Comparison of ENCODE assay signal across 32 cellular contexts in genomic region chr1:219478811-219479210, GRCh38.
"Had no signal": no experiment of that assay in that cellular context is flagged by ENCODE, and none has a peak within 500 bp of the region (broad histone marks: within the 10 kb centered on the region; RNA-seq: fewer than 3 reads in every experiment).

No MANE protein-coding gene starts in this region.

- H2AFZ ChIP-seq: PC-9 had no signal

- H3K4me1 ChIP-seq: ascending aorta, breast epithelium had no signal

- H3K27me3 ChIP-seq: ascending aorta, breast epithelium had no signal

- H3K9me3 ChIP-seq: ascending aorta, breast epithelium had no signal

- H3K27me3 Mint-ChIP-seq: activated CD4-positive, alpha-beta T cell treated with anti-CD3 and anti-CD28 coated beads, Interleukin-2, amount 10 ng/mL, durations not matched to agents 24 days and 14 days; activated CD8-positive, alpha-beta T cell treated with anti-CD3 and anti-CD28 coated beads for 36 hours; activated naive CD4-positive, alpha-beta T cell treated with anti-CD3 and anti-CD28 coated beads, Interleukin-2, amount 50 U/mL, for 24 hours; activated naive CD8-positive, alpha-beta T cell treated with anti-CD3 and anti-CD28 coated beads, Interleukin-2, amount 10 ng/mL, durations not matched to agents 7 days and 5 days; activated T-cell treated with anti-CD3 and anti-CD28 coated beads, Interleukin-2, amount 50 U/mL, for 24 hours had no signal

- H3K4me3 Mint-ChIP-seq: activated CD4-positive, alpha-beta T cell treated with anti-CD3 and anti-CD28 coated beads, Interleukin-2, amount 10 ng/mL, durations not matched to agents 24 days and 14 days; activated CD8-positive, alpha-beta T cell treated with anti-CD3 and anti-CD28 coated beads for 36 hours; activated naive CD4-positive, alpha-beta T cell treated with anti-CD3 and anti-CD28 coated beads, Interleukin-2, amount 50 U/mL, for 24 hours; activated naive CD8-positive, alpha-beta T cell treated with anti-CD3 and anti-CD28 coated beads, Interleukin-2, amount 10 ng/mL, durations not matched to agents 7 days and 5 days; activated T-cell treated with anti-CD3 and anti-CD28 coated beads, Interleukin-2, amount 50 U/mL, for 24 hours had no signal

- H3K36me3 ChIP-seq: ascending aorta, breast epithelium had no signal

- FAIRE-seq: RCC 7860, TTC549 had no signal

- H3K9me3 Mint-ChIP-seq: activated CD4-positive, alpha-beta T cell treated with anti-CD3 and anti-CD28 coated beads, Interleukin-2, amount 10 ng/mL, durations not matched to agents 24 days and 14 days; activated CD8-positive, alpha-beta T cell treated with anti-CD3 and anti-CD28 coated beads for 36 hours; activated naive CD4-positive, alpha-beta T cell treated with anti-CD3 and anti-CD28 coated beads, Interleukin-2, amount 50 U/mL, for 24 hours; activated naive CD8-positive, alpha-beta T cell treated with anti-CD3 and anti-CD28 coated beads, Interleukin-2, amount 10 ng/mL, durations not matched to agents 7 days and 5 days; activated T-cell treated with anti-CD3 and anti-CD28 coated beads, Interleukin-2, amount 50 U/mL, for 24 hours; activated T-helper 2 cell treated with anti-CD3 and anti-CD28 coated beads, Interferon-gamma antibody, Interleukin-2, Interleukin-4, amounts not matched to agents 10 μg/mL and 5 μg/mL and 100 μg/mL, durations not matched to agents 14 hours and 24 hours and 36 hours had no signal

- H3K27ac Mint-ChIP-seq: activated CD4-positive, alpha-beta T cell treated with anti-CD3 and anti-CD28 coated beads, Interleukin-2, amount 10 ng/mL, durations not matched to agents 24 days and 14 days; activated CD8-positive, alpha-beta T cell treated with anti-CD3 and anti-CD28 coated beads for 36 hours; activated naive CD4-positive, alpha-beta T cell treated with anti-CD3 and anti-CD28 coated beads, Interleukin-2, amount 50 U/mL, for 24 hours; activated naive CD8-positive, alpha-beta T cell treated with anti-CD3 and anti-CD28 coated beads, Interleukin-2, amount 10 ng/mL, durations not matched to agents 7 days and 5 days; activated T-cell treated with anti-CD3 and anti-CD28 coated beads, Interleukin-2, amount 50 U/mL, for 24 hours; activated T-helper 2 cell treated with anti-CD3 and anti-CD28 coated beads, Interferon-gamma antibody, Interleukin-2, Interleukin-4, amounts not matched to agents 10 μg/mL and 5 μg/mL and 100 μg/mL, durations not matched to agents 14 hours and 24 hours and 36 hours had no signal

- H3K4me3 ChIP-seq: ascending aorta, breast epithelium, PC-9 had no signal

- H3K36me3 Mint-ChIP-seq: activated naive CD4-positive, alpha-beta T cell treated with anti-CD3 and anti-CD28 coated beads, Interleukin-2, amount 50 U/mL, for 24 hours; activated naive CD8-positive, alpha-beta T cell treated with anti-CD3 and anti-CD28 coated beads, Interleukin-2, amount 10 ng/mL, durations not matched to agents 7 days and 5 days had no signal

- H3K4me1 Mint-ChIP-seq: activated CD4-positive, alpha-beta T cell treated with anti-CD3 and anti-CD28 coated beads, Interleukin-2, amount 10 ng/mL, durations not matched to agents 24 days and 14 days; activated naive CD4-positive, alpha-beta T cell treated with anti-CD3 and anti-CD28 coated beads, Interleukin-2, amount 50 U/mL, for 24 hours had no signal

- H3K27ac ChIP-seq: ascending aorta, breast epithelium, PC-9, RWPE1 had no signal

- H3K4me2 ChIP-seq: PC-9 had no signal

- DNase-seq: activated CD4-positive, alpha-beta T cell treated with anti-CD3 and anti-CD28 coated beads, Interleukin-2, amount 10 ng/mL, durations not matched to agents 24 days and 14 days; activated CD4-positive, alpha-beta T cell treated with anti-CD3 and anti-CD28 coated beads, Interleukin-2, amount 50 U/mL, for 4 hours; activated CD8-positive, alpha-beta T cell treated with anti-CD3 and anti-CD28 coated beads for 36 hours; activated gamma-delta T cell; activated naive CD4-positive, alpha-beta T cell treated with Interleukin-2 at 50 U/mL for 16 hours; activated naive CD8-positive, alpha-beta T cell treated with anti-CD3 and anti-CD28 coated beads, Interleukin-2, amount 10 ng/mL, durations not matched to agents 7 days and 5 days; activated T-cell treated with anti-CD3 and anti-CD28 coated beads, Interleukin-2, amount 50 U/mL, for 24 hours; amygdala; caudate nucleus; cerebellar nuclear complex; Karpas-422; KBM-7; NCI-H1048; NCI-H1105 treated with DMSO at 0.1 percent for 48 hours; NCI-H1436; NCI-H1694; NCI-H1930; NCI-H2081 treated with DMSO at 0.1 percent for 48 hours; NCI-H2171; NCI-H510A; NCI-H526; NCI-H748 treated with DMSO at 0.1 percent for 48 hours; NK-92 treated with Interleukin-12 subunit alpha and Interleukin-12 subunit beta, amount 100 ng/mL, for 24 hours; PC-9; SIG-M5 had no signal
